ENCODE assay signal across 25 cellular contexts in the genomic region with DNA sequence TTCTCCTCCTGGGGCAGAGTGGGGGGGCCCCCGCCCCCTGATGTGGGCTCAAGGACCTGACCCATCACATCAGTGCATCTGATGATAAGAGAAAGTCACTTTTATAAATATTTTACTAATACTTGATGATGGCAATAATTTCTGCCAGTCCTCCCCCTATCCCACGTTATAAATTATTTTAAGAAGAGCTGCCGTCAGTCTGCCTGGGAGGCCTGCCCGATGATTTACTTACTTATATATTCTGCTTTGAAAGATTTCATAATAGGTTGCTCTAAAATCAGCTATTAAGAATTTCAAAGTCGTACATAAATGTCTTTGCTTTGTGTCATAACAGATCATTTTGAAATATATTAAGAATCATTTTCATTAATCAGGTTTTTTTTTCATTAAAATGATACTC.
"Had no signal": no experiment of that assay in that cellular context is flagged by ENCODE, and none has a peak within 500 bp of the region (broad histone marks: within the 10 kb centered on the region; RNA-seq: fewer than 3 reads in every experiment).

No MANE protein-coding gene starts in this region.

- DNase-seq: activated effector memory CD4-positive, alpha-beta T cell treated with anti-CD3 and anti-CD28 coated beads, Interleukin-2, amount 50 U/mL, for 16 hours; activated effector memory CD4-positive, alpha-beta T cell treated with Interleukin-2 at 50 U/mL for 16 hours; activated gamma-delta T cell; activated gamma-delta T cell treated with Interleukin-2 at 50 U/mL for 16 hours; activated naive CD4-positive, alpha-beta T cell; activated naive CD4-positive, alpha-beta T cell treated with anti-CD3 and anti-CD28 coated beads for 36 hours; activated naive CD4-positive, alpha-beta T cell treated with anti-CD3 and anti-CD28 coated beads, Interleukin-2, amount 10 ng/mL, durations not matched to agents 7 days and 5 days; activated naive CD4-positive, alpha-beta T cell treated with anti-CD3 and anti-CD28 coated beads, Interleukin-2, amount 50 U/mL, for 16 hours; activated naive CD4-positive, alpha-beta T cell treated with Interleukin-2 at 50 U/mL for 16 hours; activated naive CD8-positive, alpha-beta T cell treated with anti-CD3 and anti-CD28 coated beads for 36 hours; activated naive CD8-positive, alpha-beta T cell treated with anti-CD3 and anti-CD28 coated beads, Interleukin-2, amount 10 ng/mL, durations not matched to agents 7 days and 5 days; activated naive CD8-positive, alpha-beta T cell treated with anti-CD3 and anti-CD28 coated beads, Interleukin-2, amount 50 U/mL, for 24 hours; activated T-cell treated with anti-CD3 and anti-CD28 coated beads, Interleukin-2, amount 50 U/mL, for 1 hour; activated T-cell treated with anti-CD3 and anti-CD28 coated beads, Interleukin-2, amount 50 U/mL, for 24 hours; activated T-cell treated with anti-CD3 and anti-CD28 coated beads, Interleukin-2, amount 50 U/mL, for 4 hours; activated T-cell treated with anti-CD3 and anti-CD28 coated beads, Interleukin-2, amount 50 U/mL, for 48 hours; activated T-cell treated with anti-CD3 and anti-CD28 coated beads, Interleukin-2, amount 50 U/mL, for 72 hours; adrenal gland; amniotic stem cell; amygdala; anterior cingulate cortex; body of pancreas; brain microvascular endothelial cell; central memory CD4-positive, alpha-beta T cell; cerebellar nuclear complex had no signal
